ENCODE assay signal across 8 cellular contexts in genomic region chr16:59369523-59369922, GRCh38.
"Had no signal": no experiment of that assay in that cellular context is flagged by ENCODE, and none has a peak within 500 bp of the region (broad histone marks: within the 10 kb centered on the region; RNA-seq: fewer than 3 reads in every experiment).

No MANE protein-coding gene starts in this region.

- H3K27ac ChIP-seq: GM23248 had no signal

- H3K36me3 ChIP-seq: HAP-1 had no signal

- H3K9me3 Mint-ChIP-seq: HFFc6 had no signal

- H3K4me3 Mint-ChIP-seq: GM23338, H9, HFFc6 had no signal

- H3K4me1 ChIP-seq: HAP-1 had no signal

- H3K9ac ChIP-seq: GM23248 had no signal

- H2AFZ ChIP-seq: GM23248, GM23338 had no signal

- H3K27ac Mint-ChIP-seq: GM23338, HFFc6 had no signal

- H3K9me3 ChIP-seq: HAP-1 had no signal

- H3K4me3 ChIP-seq: GM23248, GM23338, HAP-1 had no signal

- DNase-seq: GM23248, GOT3, H7, H9, HCEC 1CT, HFFc6 had no signal

- H3K4me2 ChIP-seq: GM23338 had no signal
